In genomic region chr13:75170321-75170720, GRCh38 we compare ENCODE assay signal across 17 cellular contexts.
"Had no signal": no experiment of that assay in that cellular context is flagged by ENCODE, and none has a peak within 500 bp of the region (broad histone marks: within the 10 kb centered on the region; RNA-seq: fewer than 3 reads in every experiment).

No MANE protein-coding gene starts in this region.

- H3K4me3 ChIP-seq: gastroesophageal sphincter, hepatocyte, lung, ovary, right atrium auricular region, sigmoid colon, suprapubic skin, thyroid gland, uterus had no signal

- DNase-seq: left colon; left ventricle myocardium superior; mesendoderm; naive thymus-derived CD8-positive, alpha-beta T cell; ovary; sigmoid colon; small intestine; stimulated activated CD4-positive, alpha-beta T cell treated with anti-CD3 and anti-CD28 coated beads, Interleukin-2, amount 100 ng/mL, for 48 hours; stimulated activated naive CD4-positive, alpha-beta T cell treated with Interleukin-2 at 50 U/mL for 16 hours; thyroid gland; uterus had no signal

- ATAC-seq: gastroesophageal sphincter; left colon; left ventricle myocardium superior; naive thymus-derived CD8-positive, alpha-beta T cell had no signal

- H2AFZ ChIP-seq: hepatocyte had no signal

- H3K4me2 ChIP-seq: hepatocyte had no signal

- H3K9me3 ChIP-seq: gastroesophageal sphincter, ovary, right atrium auricular region, sigmoid colon, suprapubic skin, thyroid gland, uterus had no signal

- H3K27ac Mint-ChIP-seq: naive thymus-derived CD8-positive, alpha-beta T cell; type B pancreatic cell had no signal

- H3K79me2 ChIP-seq: hepatocyte had no signal

- H3K27me3 ChIP-seq: gastroesophageal sphincter, hepatocyte, ovary, right atrium auricular region, sigmoid colon, suprapubic skin, thyroid gland, uterus had no signal

- H3K9me3 Mint-ChIP-seq: type B pancreatic cell had no signal

- H3K27ac ChIP-seq: gastroesophageal sphincter, hepatocyte, ovary, right atrium auricular region, sigmoid colon, suprapubic skin, thyroid gland, uterus had no signal

- H3K36me3 Mint-ChIP-seq: naive thymus-derived CD8-positive, alpha-beta T cell; type B pancreatic cell had no signal

- H3K4me3 Mint-ChIP-seq: naive thymus-derived CD8-positive, alpha-beta T cell; type B pancreatic cell had no signal

- H3K4me1 ChIP-seq: gastroesophageal sphincter, right atrium auricular region, sigmoid colon, suprapubic skin, thyroid gland, uterus had no signal

- H3K36me3 ChIP-seq: gastroesophageal sphincter, ovary, right atrium auricular region, sigmoid colon, suprapubic skin, thyroid gland, uterus had no signal
